Comparison of ENCODE assay signal across 20 cellular contexts in genomic region chr9:90459321-90459720, GRCh38.
DNase-seq lines count a peak whose midpoint lies in the region; ATAC-seq and TF ChIP-seq lines count a peak whose summit lies in the region.
"Had no signal": no experiment of that assay in that cellular context is flagged by ENCODE, and none has a peak within 500 bp of the region (broad histone marks: within the 10 kb centered on the region; RNA-seq: fewer than 3 reads in every experiment).

No MANE protein-coding gene starts in this region.

- H3K9me3 ChIP-seq in stomach, result no peaks in the 10 kb centered on the region
- H3K9me3 ChIP-seq: adrenal gland, sigmoid colon had no signal

- H3K79me2 ChIP-seq in KMS-11 (ENCODE audit: insufficient read depth, low read depth), result no peaks in the 10 kb centered on the region

- TF ChIP-seq POLR2A in stomach (IDR thresholded peaks at IDR 0.05), result no peak

- H3K36me3 ChIP-seq in KMS-11 (ENCODE audit: insufficient read depth), result no peaks in the 10 kb centered on the region
- no peaks in the 10 kb centered on the region for H3K36me3 ChIP-seq in stomach
- H3K36me3 ChIP-seq: adrenal gland, sigmoid colon had no signal

- peak overlapping the region; percentile 47; the same call in 1 of the 2 replicates for H2AFZ ChIP-seq in KMS-11 (ENCODE audit: low read depth)

- H3K9ac ChIP-seq in KMS-11, result no peak overlapping the region

- peak overlapping the region; percentile 51 for H3K4me2 ChIP-seq in KMS-11

- H4K20me1 ChIP-seq in KMS-11 (ENCODE audit: insufficient read depth), result no peaks in the 10 kb centered on the region

- no peak for TF ChIP-seq EP300 in stomach (IDR thresholded peaks at IDR 0.05)

- H3K27ac ChIP-seq in KMS-11 (peak overlapping the region; percentile 34; the same call in 1 of the 2 replicates), stomach (no peak overlapping the region)
- H3K27ac ChIP-seq: adrenal gland, sigmoid colon had no signal

- ATAC-seq in GM18867 (IDR thresholded peaks at IDR 0.05; ENCODE audit: unreplicated experiment), result peak; percentile 92
- peak; percentile 90 for ATAC-seq in HG02852 (IDR thresholded peaks at IDR 0.05; ENCODE audit: unreplicated experiment)
- ATAC-seq: activated CD8-positive, alpha-beta T cell treated with anti-CD3 and anti-CD28 coated beads, Interleukin-2, amount 10 ng/mL, durations not matched to agents 7 days and 5 days; effector memory CD8-positive, alpha-beta T cell had no signal

- H3K4me3 ChIP-seq in KMS-11 (IDR thresholded peaks at IDR 0.05; ENCODE audit: insufficient read depth, low read depth, low read length) (no peak overlapping the region), stomach (no peak overlapping the region)
- H3K4me3 ChIP-seq: adrenal gland, sigmoid colon had no signal

- intact Hi-C loops in stomach (cut with DNase I; ENCODE audit: low total_unique reads), result no loop called here

- H3K27me3 ChIP-seq in KMS-11 (ENCODE audit: insufficient read depth, low read depth) (no peaks in the 10 kb centered on the region), stomach (no peaks in the 10 kb centered on the region)
- H3K27me3 ChIP-seq: adrenal gland, sigmoid colon had no signal

- H3K4me1 ChIP-seq in KMS-11 (ENCODE audit: low read depth, poor library complexity, severe bottlenecking) (peaks cover 19% of the 10 kb centered on the region), stomach (no peaks in the 10 kb centered on the region)
- H3K4me1 ChIP-seq: adrenal gland, sigmoid colon had no signal

- TF ChIP-seq CTCF in GM20000 (IDR thresholded peaks at IDR 0.05; ENCODE audit: extremely low read depth, missing control alignments), result no peak
- no peak for TF ChIP-seq CTCF in KMS-11 (conservative IDR thresholded peaks at IDR 0.05; ENCODE audit: low read depth, low read length)
- no peak for TF ChIP-seq CTCF in stomach (IDR thresholded peaks at IDR 0.05)

- WGBS in stomach, 5 donors, result 57 to 81% (median 60%) methylated on average over 4 of the region's 4 CpGs

- peak; percentile 24 for DNase-seq in GM20000 (ENCODE audit: low spot score)
- DNase-seq in effector CD8-positive, alpha-beta T cell (lab: John Stamatoyannopoulos, UW), result no peak
- DNase-seq in stomach, result no peak
- DNase-seq in SHP77 treated with DMSO at 0.1 percent for 48 hours (lab: John Stamatoyannopoulos, UW), result no peak
- DNase-seq in CD1c-positive myeloid dendritic cell (ENCODE audit: extremely low spot score), result no peak
- DNase-seq: activated CD8-positive, alpha-beta T cell treated with anti-CD3 and anti-CD28 coated beads, Interleukin-2, amount 10 ng/mL, durations not matched to agents 7 days and 5 days; adrenal gland; central memory CD4-positive, alpha-beta T cell; effector memory CD8-positive, alpha-beta T cell; GDM1; H7; hippocampal formation; IMR-90; kidney glomerular epithelial cell; NK-92 treated with Interleukin-12 subunit alpha and Interleukin-12 subunit beta, amount 100 ng/mL, for 24 hours; sigmoid colon; stimulated activated CD4-positive, alpha-beta T cell treated with anti-CD3 and anti-CD28 coated beads, Interleukin-2, amount 100 ng/mL, for 24 hours had no signal
